ENCODE assay signal across 1 cellular context in genomic region chr11:17579451-17579850, GRCh38.
TF ChIP-seq lines count a peak whose summit lies in the region.

No MANE protein-coding gene starts in this region.

TF ChIP-seq in WTC11, 78 proteins besides CTCF, POLR2A, EP300 and RAD21 (continued from another document):
- TF ChIP-seq ARID4B (CRISPR knock-in tag; IDR thresholded peaks at IDR 0.05; ENCODE audit: borderline replicate concordance) (no peak), ZNF532 (CRISPR knock-in tag; IDR thresholded peaks at IDR 0.05; ENCODE audit: borderline replicate concordance) (no peak), E2F1 (CRISPR knock-in tag; IDR thresholded peaks at IDR 0.05) (no peak), IRF2 (CRISPR knock-in tag; IDR thresholded peaks at IDR 0.05; ENCODE audit: borderline replicate concordance, low read depth) (no peak), ZNF281 (CRISPR knock-in tag; IDR thresholded peaks at IDR 0.05) (no peak)
- TF ChIP-seq, protein P1, sequence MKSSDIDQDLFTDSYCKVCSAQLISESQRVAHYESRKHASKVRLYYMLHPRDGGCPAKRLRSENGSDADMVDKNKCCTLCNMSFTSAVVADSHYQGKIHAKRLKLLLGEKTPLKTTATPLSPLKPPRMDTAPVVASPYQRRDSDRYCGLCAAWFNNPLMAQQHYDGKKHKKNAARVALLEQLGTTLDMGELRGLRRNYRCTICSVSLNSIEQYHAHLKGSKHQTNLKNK (CRISPR knock-in tag; IDR thresholded peaks at IDR 0.05), result no peak
